ENCODE assay signal across 8 cellular contexts in the genomic region with DNA sequence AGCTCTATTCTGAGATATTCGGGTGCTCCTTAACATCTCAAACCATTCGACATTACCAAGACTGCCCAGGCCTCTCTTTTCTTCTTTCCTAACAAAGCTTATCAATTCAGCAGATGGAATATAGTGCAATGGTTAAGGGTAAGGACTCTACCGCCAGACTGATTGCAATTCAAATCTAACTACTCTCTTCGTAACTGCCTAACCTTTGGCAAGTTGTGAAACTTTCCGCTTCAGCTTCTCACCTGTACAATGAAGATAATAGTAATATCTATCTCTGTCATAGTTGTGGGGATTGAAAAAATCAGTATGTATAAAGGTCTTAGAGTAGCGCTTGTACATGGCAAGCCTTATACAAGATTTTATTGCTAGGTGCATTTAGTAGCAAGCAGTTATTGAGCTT. TPM values are rescaled to one million over a fixed set of nuclear protein-coding genes. Genes with fewer than 3 reads are reported as not detected.
DNase-seq lines count a peak whose midpoint lies in the region; ATAC-seq and TF ChIP-seq lines count a peak whose summit lies in the region.

No MANE protein-coding gene starts in this region.

- H3K79me2 ChIP-seq in DOHH2 (ENCODE audit: control insufficient read depth, low read length): peaks cover 87% of the 10 kb centered on the region

- H3F3A ChIP-seq in DOHH2 (ENCODE audit: control insufficient read depth, insufficient read depth): peaks cover 2% of the 10 kb centered on the region; the same call in 1 of the 2 replicates

- peak overlapping the region; percentile 73 for H3K4me2 ChIP-seq in DOHH2 (ENCODE audit: low read length)

- DNase-seq in NAMALWA (ENCODE audit: low spot score) (peak; percentile 38), endodermal cell (no peak), osteocyte (ENCODE audit: extremely low spot score, unreplicated experiment) (no peak), foreskin melanocyte (no peak), GM10248 (ENCODE audit: extremely low spot score) (no peak), SIG-M5 (lab: John Stamatoyannopoulos, UW) (no peak)

- H4K20me1 ChIP-seq in DOHH2 (ENCODE audit: control insufficient read depth, insufficient read depth, low read depth, low read length): no peaks in the 10 kb centered on the region

- H3K36me3 ChIP-seq in DOHH2 (ENCODE audit: control insufficient read depth, low read length) (peaks cover 23% of the 10 kb centered on the region), endodermal cell (ENCODE audit: control insufficient read depth, insufficient read depth, low read length) (peaks cover 11% of the 10 kb centered on the region)

- H3K27me3 ChIP-seq in DOHH2 (ENCODE audit: control insufficient read depth, low read length) (no peaks in the 10 kb centered on the region), endodermal cell (ENCODE audit: control insufficient read depth, insufficient read depth, low read length, poor library complexity, severe bottlenecking) (no peaks in the 10 kb centered on the region)

- peaks cover 31% of the 10 kb centered on the region for H3K4me1 ChIP-seq in DOHH2 (ENCODE audit: control insufficient read depth, low read length)
- H3K4me1 ChIP-seq in endodermal cell (ENCODE audit: control insufficient read depth, insufficient read depth, low read length): peaks cover 9% of the 10 kb centered on the region

- peaks cover 23% of the 10 kb centered on the region for H3K4me1 Mint-ChIP-seq in endodermal cell
- H3K4me1 Mint-ChIP-seq in osteocyte (ENCODE audit: unreplicated experiment): peaks cover 42% of the 10 kb centered on the region

- TF ChIP-seq CTCF in DOHH2 (IDR thresholded peaks at IDR 0.05; ENCODE audit: low read depth, low read length, poor library complexity, severe bottlenecking) (no peak), endodermal cell (conservative IDR thresholded peaks at IDR 0.05) (no peak), osteocyte (IDR thresholded peaks at IDR 0.05) (no peak), GM10248 (IDR thresholded peaks at IDR 0.05; ENCODE audit: control extremely low read depth, extremely low read depth, low read depth, missing control alignments) (no peak)

- H3K9ac ChIP-seq in endodermal cell (ENCODE audit: extremely low read depth, low read length, poor library complexity, severe bottlenecking): peak overlapping the region; percentile 87

- 32% methylated on average over 6 of the region's 6 CpGs; no CpG with 5 or more reads in 1 of the 2 experiments for WGBS in endodermal cell (ENCODE audit: insufficient coverage in 1 of 2, insufficient read length in 1 of 2), 2 experiments

- H3K27ac ChIP-seq in DOHH2 (ENCODE audit: low read depth, low read length) (no peak overlapping the region), endodermal cell (ENCODE audit: low read depth, low read length) (no peak overlapping the region)

- H3K27ac Mint-ChIP-seq in endodermal cell (peak overlapping the region; percentile 94), osteocyte (ENCODE audit: unreplicated experiment) (peak overlapping the region; percentile 98)

- peak overlapping the region; percentile 95 for H3K4me3 Mint-ChIP-seq in endodermal cell
- H3K4me3 Mint-ChIP-seq in osteocyte (ENCODE audit: unreplicated experiment): peak overlapping the region; percentile 96

- H3K9me3 Mint-ChIP-seq in endodermal cell (no peaks in the 10 kb centered on the region), osteocyte (ENCODE audit: unreplicated experiment) (no peaks in the 10 kb centered on the region)

- CTCF ChIA-PET in GM10248 (lab: Yijun Ruan, JAX): interaction anchor here (0.9 to 1.7 kb wide), 5 partner anchors 18 to 125 kb away, joined by 3 to 7 read pairs (median 3); no protein-coding TSS in a partner anchor

- H3K36me3 Mint-ChIP-seq in endodermal cell (ENCODE audit: low read depth) (no peaks in the 10 kb centered on the region), osteocyte (ENCODE audit: unreplicated experiment) (peaks cover 5% of the 10 kb centered on the region)

- H3K9me2 ChIP-seq in DOHH2 (replicated peaks; ENCODE audit: control insufficient read depth, low read length): no peaks in the 10 kb centered on the region

- no peaks in the 10 kb centered on the region for H3K27me3 Mint-ChIP-seq in endodermal cell (ENCODE audit: insufficient read depth)
- no peaks in the 10 kb centered on the region for H3K27me3 Mint-ChIP-seq in osteocyte (ENCODE audit: unreplicated experiment)

- no peaks in the 10 kb centered on the region for H3K9me3 ChIP-seq in DOHH2 (ENCODE audit: control insufficient read depth, insufficient read depth, low read length)
- H3K9me3 ChIP-seq in endodermal cell (ENCODE audit: control insufficient read depth, low read length): no peaks in the 10 kb centered on the region

- no peak for ATAC-seq in HG02610 (IDR thresholded peaks at IDR 0.05; ENCODE audit: unreplicated experiment)

- POLR2A ChIA-PET in GM10248 (lab: Yijun Ruan, JAX): no interaction called here

- H3K4me3 ChIP-seq in DOHH2 (ENCODE audit: low read length) (peak overlapping the region; percentile 86), endodermal cell (ENCODE audit: low read length) (peak overlapping the region; percentile 97)

RNA-seq across cellular contexts. Expression of a gene that starts 1.0 kb away (rescaled TPM):
- total RNA-seq in endodermal cell (10 to 100 TPM; 46.1 to 58.4 TPM), osteocyte (28.4 and 31.2 TPM in 2 replicates)
- polyA plus RNA-seq in endodermal cell (2013, experiment 1 of 2): 52.4 TPM
- 50.8 TPM for polyA plus RNA-seq in endodermal cell (2013, experiment 2 of 2)

RNA-seq across cellular contexts. Expression of a gene that starts 1.5 kb away (rescaled TPM):
- total RNA-seq in endodermal cell: 10 to 100 TPM; 21.4 to 22.8 TPM
- 33.0 TPM for polyA plus RNA-seq in endodermal cell (2013, experiment 1 of 2)
- 32.7 TPM for polyA plus RNA-seq in endodermal cell (2013, experiment 2 of 2)
- total RNA-seq in osteocyte: 20.7 and 22.6 TPM in 2 replicates
